ENCODE assay signal across 12 cellular contexts in genomic region chr18:14559502-14559901, GRCh38. TPM values are rescaled to one million over a fixed set of nuclear protein-coding genes. Genes with fewer than 3 reads are reported as not detected.
A peak's percentile ranks its signal among the peaks of the same experiment; 100 is the strongest.
DNase-seq lines count a peak whose midpoint lies in the region; TF ChIP-seq lines count a peak whose summit lies in the region.
"Not testable (repeated sequence)": the region's sequence is repeated elsewhere in the genome, so short reads cannot be mapped to it uniquely, and the experiment has no call there.
"Had no signal": no experiment of that assay in that cellular context is flagged by ENCODE, and none has a peak within 500 bp of the region (broad histone marks: within the 10 kb centered on the region; RNA-seq: fewer than 3 reads in every experiment).

No MANE protein-coding gene starts in this region.

- DNase-seq in A172 (ENCODE audit: low spot score) = peak; percentile 57
- peak; percentile 6 for DNase-seq in AG10803 (ENCODE audit: low read depth)
- peak; percentile 49 for DNase-seq in NCI-H226
- DNase-seq in RPMI7951 (ENCODE audit: low read depth) = peak; percentile 55
- DNase-seq in MCF 10A (ENCODE audit: unreplicated experiment) = peak; percentile 8
- peak; percentile 4 for DNase-seq in fibroblast of gingiva (ENCODE audit: low read depth)
- peak; percentile 7 for DNase-seq in fibroblast of the aortic adventitia (ENCODE audit: low read depth)

- H3K4me1 Mint-ChIP-seq in MCF 10A (ENCODE audit: insufficient read depth, unreplicated experiment) = not testable (repeated sequence)

- POLR2A ChIA-PET in MCF 10A (lab: Yijun Ruan, JAX) = not testable (repeated sequence)

- H3K27me3 Mint-ChIP-seq in MCF 10A (ENCODE audit: insufficient read depth, unreplicated experiment) = not testable (repeated sequence)

- H3K27ac Mint-ChIP-seq in MCF 10A (ENCODE audit: low read depth, unreplicated experiment) = not testable (repeated sequence)

- H3K4me3 ChIP-seq in AG10803 (ENCODE audit: low read length); fibroblast of the aortic adventitia (ENCODE audit: low read depth, low read length): not testable (repeated sequence)

- not testable (repeated sequence) for H3K36me3 Mint-ChIP-seq in MCF 10A (ENCODE audit: insufficient read depth, unreplicated experiment)

- H3K9me3 Mint-ChIP-seq in MCF 10A (ENCODE audit: unreplicated experiment) = not testable (repeated sequence)

- CTCF ChIA-PET in MCF 10A (lab: Yijun Ruan, JAX) = not testable (repeated sequence)

- not testable (repeated sequence) for H3K4me3 Mint-ChIP-seq in MCF 10A (ENCODE audit: unreplicated experiment)

- TF ChIP-seq CTCF in AG10803 (conservative IDR thresholded peaks at IDR 0.05; ENCODE audit: low read length); MCF 10A (IDR thresholded peaks at IDR 0.05; ENCODE audit: unreplicated experiment); fibroblast of the aortic adventitia (IDR thresholded peaks at IDR 0.05; ENCODE audit: insufficient read depth, low read length): not testable (repeated sequence)

- intact Hi-C loops in MCF 10A (cut with micrococcal nuclease) = not testable (repeated sequence)

- not testable (repeated sequence) for BruUV-seq in MCF 10A (replicated peaks; lab: Mats Ljungman, UMichigan)

RNA-seq across cellular contexts. Expression of gene POTEC, which starts 16.1 kb away (rescaled TPM):
- 0.53 and 0.98 TPM in 2 replicates for total RNA-seq in A172 (2014; rRNA removed; shearing (Covaris generic))
- not detected in 2 replicates for total RNA-seq in RPMI7951 (2014; rRNA removed; shearing (Covaris generic))
- not detected in 2 replicates for total RNA-seq in MCF 10A (2022)
- total RNA-seq in fibroblast of the aortic adventitia (ENCODE audit: low replicate concordance) = under 0.01 TPM in 1 of 2 replicates, not detected in the other
- total RNA-seq: CD4-positive, alpha-beta memory T cell; CD4-positive, CD25-positive, alpha-beta regulatory T cell; CD8-positive, alpha-beta memory T cell; G401; GM12878 had no signal

Comparison
In these comparisons a context has a peak if more than half of its experiments do, and no peak if none do; other contexts are left out.
1. DNase-seq: peak in every context shown above with its lines; median percentile 57 in A172; 55 in RPMI7951; 49 in NCI-H226; 8 in MCF 10A; 7 in fibroblast of the aortic adventitia; 6 in AG10803; 4 in fibroblast of gingiva.